12 cellular contexts compared by ENCODE assay signal in genomic region chr5:132271251-132272246, GRCh38. TPM values are rescaled to one million over a fixed set of nuclear protein-coding genes. Genes with fewer than 3 reads are reported as not detected.
DNase-seq lines count a peak whose midpoint lies in the region; ATAC-seq and TF ChIP-seq lines count a peak whose summit lies in the region.
"Had no signal": no experiment of that assay in that cellular context is flagged by ENCODE, and none has a peak within 500 bp of the region (broad histone marks: within the 10 kb centered on the region; RNA-seq: fewer than 3 reads in every experiment).

No MANE protein-coding gene starts in this region.

- peaks cover 12% of the 10 kb centered on the region for H3K4me1 ChIP-seq in left ventricle myocardium inferior

- H3K27me3 Mint-ChIP-seq in activated CD4-positive, alpha-beta memory T cell treated with anti-CD3 and anti-CD28 coated beads for 36 hours = peaks cover 12% of the 10 kb centered on the region
- peaks cover 18% of the 10 kb centered on the region for H3K27me3 Mint-ChIP-seq in activated CD4-positive, alpha-beta memory T cell treated with anti-CD3 and anti-CD28 coated beads, Interleukin-2, amount 10 ng/mL, durations not matched to agents 7 days and 5 days
- H3K27me3 Mint-ChIP-seq in activated CD8-positive, alpha-beta T cell treated with anti-CD3 and anti-CD28 coated beads, Interleukin-2, amount 10 ng/mL, durations not matched to agents 7 days and 5 days (ENCODE audit: low read depth) = peaks cover 10% of the 10 kb centered on the region
- peaks cover 40% of the 10 kb centered on the region for H3K27me3 Mint-ChIP-seq in stimulated activated memory B cell treated with anti-CD40 and anti-IgM and Interleukin-4, amounts not matched to agents 10 μg/mL and 1 μg/mL and 100 μg/mL, for 72 hours

- H3K4me3 Mint-ChIP-seq in activated CD4-positive, alpha-beta memory T cell treated with anti-CD3 and anti-CD28 coated beads for 36 hours = peak overlapping the region; percentile 33
- no peak overlapping the region for H3K4me3 Mint-ChIP-seq in activated CD4-positive, alpha-beta memory T cell treated with anti-CD3 and anti-CD28 coated beads, Interleukin-2, amount 10 ng/mL, durations not matched to agents 7 days and 5 days
- peak overlapping the region; percentile 15 for H3K4me3 Mint-ChIP-seq in activated CD8-positive, alpha-beta T cell treated with anti-CD3 and anti-CD28 coated beads, Interleukin-2, amount 10 ng/mL, durations not matched to agents 7 days and 5 days
- peak overlapping the region; percentile 48 for H3K4me3 Mint-ChIP-seq in stimulated activated memory B cell treated with anti-CD40 and anti-IgM and Interleukin-4, amounts not matched to agents 10 μg/mL and 1 μg/mL and 100 μg/mL, for 72 hours
- H3K4me3 Mint-ChIP-seq: T-helper 1 cell treated with Interleukin-12 subunit alpha and Interleukin-12 subunit beta and Interleukin-4 antibody, amounts not matched to agents 30 μg/mL and 1 μg/mL, for 36 hours had no signal

- H3K36me3 ChIP-seq in left ventricle myocardium inferior = no peaks in the 10 kb centered on the region

- ATAC-seq in activated CD8-positive, alpha-beta T cell treated with anti-CD3 and anti-CD28 coated beads, Interleukin-2, amount 10 ng/mL, durations not matched to agents 7 days and 5 days = peak; percentile 39
- no peak for ATAC-seq in stimulated activated memory B cell treated with anti-CD40 and anti-IgM and Interleukin-4, amounts not matched to agents 10 μg/mL and 1 μg/mL and 100 μg/mL, for 72 hours

- H3K4me3 ChIP-seq in left ventricle myocardium inferior = peak overlapping the region; percentile 15

- H3K27ac ChIP-seq in left ventricle myocardium inferior (replicated peaks) = no peak overlapping the region

- H3K27ac Mint-ChIP-seq in activated CD4-positive, alpha-beta memory T cell treated with anti-CD3 and anti-CD28 coated beads for 36 hours = no peak overlapping the region
- no peak overlapping the region for H3K27ac Mint-ChIP-seq in activated CD4-positive, alpha-beta memory T cell treated with anti-CD3 and anti-CD28 coated beads, Interleukin-2, amount 10 ng/mL, durations not matched to agents 7 days and 5 days
- no peak overlapping the region for H3K27ac Mint-ChIP-seq in activated CD8-positive, alpha-beta T cell treated with anti-CD3 and anti-CD28 coated beads, Interleukin-2, amount 10 ng/mL, durations not matched to agents 7 days and 5 days
- no peak overlapping the region for H3K27ac Mint-ChIP-seq in stimulated activated memory B cell treated with anti-CD40 and anti-IgM and Interleukin-4, amounts not matched to agents 10 μg/mL and 1 μg/mL and 100 μg/mL, for 72 hours
- H3K27ac Mint-ChIP-seq: T-helper 1 cell treated with Interleukin-12 subunit alpha and Interleukin-12 subunit beta and Interleukin-4 antibody, amounts not matched to agents 30 μg/mL and 1 μg/mL, for 36 hours had no signal

- POLR2A ChIA-PET in activated CD4-positive, alpha-beta memory T cell treated with anti-CD3 and anti-CD28 coated beads for 36 hours (lab: Charles Lee) = interaction anchor here (0.6 kb wide), 1 partner anchor 21 kb away, joined by 3 read pairs; no protein-coding TSS in a partner anchor
- POLR2A ChIA-PET in activated CD4-positive, alpha-beta memory T cell treated with anti-CD3 and anti-CD28 coated beads, Interleukin-2, amount 10 ng/mL, durations not matched to agents 7 days and 5 days (lab: Charles Lee) = no interaction called here
- POLR2A ChIA-PET in activated CD8-positive, alpha-beta T cell treated with anti-CD3 and anti-CD28 coated beads, Interleukin-2, amount 10 ng/mL, durations not matched to agents 7 days and 5 days (lab: Charles Lee) = interaction anchor here (0.6 kb wide), 1 partner anchor 22 kb away, joined by 3 read pairs; the partner anchor contains the start of gene SLC22A4

- peak; percentile 44 for DNase-seq in activated CD4-positive, alpha-beta memory T cell treated with anti-CD3 and anti-CD28 coated beads for 36 hours
- DNase-seq in activated CD4-positive, alpha-beta memory T cell treated with anti-CD3 and anti-CD28 coated beads, Interleukin-2, amount 10 ng/mL, durations not matched to agents 7 days and 5 days = no peak
- DNase-seq in activated CD8-positive, alpha-beta T cell treated with anti-CD3 and anti-CD28 coated beads, Interleukin-2, amount 10 ng/mL, durations not matched to agents 7 days and 5 days = no peak
- DNase-seq in left ventricle myocardium inferior (no peak), SHP77 (lab: John Stamatoyannopoulos, UW) (no peak), SHP77 treated with DMSO at 0.1 percent for 48 hours (lab: John Stamatoyannopoulos, UW) (no peak)
- DNase-seq in activated effector memory CD4-positive, alpha-beta T cell treated with anti-CD3 and anti-CD28 coated beads, Interleukin-2, amount 50 U/mL, for 16 hours = no peak
- DNase-seq: kidney glomerular epithelial cell; NCI-H187; NK-92 treated with Interleukin-12 subunit alpha and Interleukin-12 subunit beta, amount 100 ng/mL, for 24 hours had no signal

- TF ChIP-seq CTCF in left ventricle myocardium inferior (IDR thresholded peaks at IDR 0.05; ENCODE audit: borderline replicate concordance) = no peak

- H3K27me3 ChIP-seq in left ventricle myocardium inferior (ENCODE audit: low read depth) = no peaks in the 10 kb centered on the region

- no peaks in the 10 kb centered on the region for H3K9me3 ChIP-seq in left ventricle myocardium inferior (replicated peaks)

- H3K4me1 Mint-ChIP-seq in activated CD4-positive, alpha-beta memory T cell treated with anti-CD3 and anti-CD28 coated beads for 36 hours (ENCODE audit: low read depth) = peaks cover 8% of the 10 kb centered on the region
- peaks cover 10% of the 10 kb centered on the region for H3K4me1 Mint-ChIP-seq in activated CD4-positive, alpha-beta memory T cell treated with anti-CD3 and anti-CD28 coated beads, Interleukin-2, amount 10 ng/mL, durations not matched to agents 7 days and 5 days
- peaks cover 11% of the 10 kb centered on the region for H3K4me1 Mint-ChIP-seq in activated CD8-positive, alpha-beta T cell treated with anti-CD3 and anti-CD28 coated beads, Interleukin-2, amount 10 ng/mL, durations not matched to agents 7 days and 5 days (ENCODE audit: low read depth)
- H3K4me1 Mint-ChIP-seq in stimulated activated memory B cell treated with anti-CD40 and anti-IgM and Interleukin-4, amounts not matched to agents 10 μg/mL and 1 μg/mL and 100 μg/mL, for 72 hours = peaks cover 23% of the 10 kb centered on the region

- no peaks in the 10 kb centered on the region for H3K9me3 Mint-ChIP-seq in activated CD4-positive, alpha-beta memory T cell treated with anti-CD3 and anti-CD28 coated beads for 36 hours
- no peaks in the 10 kb centered on the region for H3K9me3 Mint-ChIP-seq in activated CD4-positive, alpha-beta memory T cell treated with anti-CD3 and anti-CD28 coated beads, Interleukin-2, amount 10 ng/mL, durations not matched to agents 7 days and 5 days
- H3K9me3 Mint-ChIP-seq in activated CD8-positive, alpha-beta T cell treated with anti-CD3 and anti-CD28 coated beads, Interleukin-2, amount 10 ng/mL, durations not matched to agents 7 days and 5 days (ENCODE audit: insufficient read depth) = no peaks in the 10 kb centered on the region
- no peaks in the 10 kb centered on the region for H3K9me3 Mint-ChIP-seq in stimulated activated memory B cell treated with anti-CD40 and anti-IgM and Interleukin-4, amounts not matched to agents 10 μg/mL and 1 μg/mL and 100 μg/mL, for 72 hours
- H3K9me3 Mint-ChIP-seq: T-helper 1 cell treated with Interleukin-12 subunit alpha and Interleukin-12 subunit beta and Interleukin-4 antibody, amounts not matched to agents 30 μg/mL and 1 μg/mL, for 36 hours had no signal

- H3K36me3 Mint-ChIP-seq in activated CD4-positive, alpha-beta memory T cell treated with anti-CD3 and anti-CD28 coated beads for 36 hours = no peaks in the 10 kb centered on the region
- H3K36me3 Mint-ChIP-seq in activated CD4-positive, alpha-beta memory T cell treated with anti-CD3 and anti-CD28 coated beads, Interleukin-2, amount 10 ng/mL, durations not matched to agents 7 days and 5 days (ENCODE audit: low read depth) = no peaks in the 10 kb centered on the region
- H3K36me3 Mint-ChIP-seq in activated CD8-positive, alpha-beta T cell treated with anti-CD3 and anti-CD28 coated beads, Interleukin-2, amount 10 ng/mL, durations not matched to agents 7 days and 5 days (ENCODE audit: low read depth) = no peaks in the 10 kb centered on the region
- no peaks in the 10 kb centered on the region for H3K36me3 Mint-ChIP-seq in stimulated activated memory B cell treated with anti-CD40 and anti-IgM and Interleukin-4, amounts not matched to agents 10 μg/mL and 1 μg/mL and 100 μg/mL, for 72 hours

- intact Hi-C loops in activated CD4-positive, alpha-beta memory T cell treated with anti-CD3 and anti-CD28 coated beads for 36 hours (cut with micrococcal nuclease) = loop anchor here (1.0 to 5.0 kb wide), 5 partner anchors 24 to 229 kb away; partner anchors contain the start of gene SLC22A5
- intact Hi-C loops in left ventricle myocardium inferior (cut with micrococcal nuclease) = no loop called here

- CTCF ChIA-PET in activated CD4-positive, alpha-beta memory T cell treated with anti-CD3 and anti-CD28 coated beads for 36 hours (lab: Charles Lee) = interaction anchor here (0.6 to 2.7 kb wide), 23 partner anchors 8 to 231 kb away, joined by 3 to 15 read pairs (median 5); partner anchors contain the start of genes P4HA2, SLC22A4 and SLC22A5
- CTCF ChIA-PET in activated CD4-positive, alpha-beta memory T cell treated with anti-CD3 and anti-CD28 coated beads, Interleukin-2, amount 10 ng/mL, durations not matched to agents 7 days and 5 days (lab: Charles Lee) = interaction anchor here (0.6 to 2.1 kb wide), 8 partner anchors 9 to 353 kb away, joined by 3 to 8 read pairs (median 5); partner anchors contain the start of gene SLC22A5
- CTCF ChIA-PET in activated CD8-positive, alpha-beta T cell treated with anti-CD3 and anti-CD28 coated beads, Interleukin-2, amount 10 ng/mL, durations not matched to agents 7 days and 5 days (lab: Charles Lee) = interaction anchor here (0.9 to 2.7 kb wide), 10 partner anchors 8 to 229 kb away, joined by 3 to 14 read pairs (median 4); no protein-coding TSS in a partner anchor

RNA-seq across cellular contexts. Expression of gene PDLIM4, which starts 14.1 kb away (rescaled TPM):
- total RNA-seq in activated CD4-positive, alpha-beta memory T cell treated with anti-CD3 and anti-CD28 coated beads for 36 hours = not detected
- not detected for total RNA-seq in activated CD4-positive, alpha-beta memory T cell treated with anti-CD3 and anti-CD28 coated beads, Interleukin-2, amount 10 ng/mL, durations not matched to agents 7 days and 5 days
- total RNA-seq in activated CD8-positive, alpha-beta T cell treated with anti-CD3 and anti-CD28 coated beads, Interleukin-2, amount 10 ng/mL, durations not matched to agents 7 days and 5 days = not detected
- total RNA-seq in left ventricle myocardium inferior = 4.8 TPM

RNA-seq across cellular contexts. Expression of gene SLC22A4, which starts 22.6 kb away (rescaled TPM):
- total RNA-seq in activated CD4-positive, alpha-beta memory T cell treated with anti-CD3 and anti-CD28 coated beads for 36 hours = 1 to 10 TPM; 1.3 to 1.5 TPM
- under 1 TPM; 0.10 to 0.28 TPM for total RNA-seq in activated CD4-positive, alpha-beta memory T cell treated with anti-CD3 and anti-CD28 coated beads, Interleukin-2, amount 10 ng/mL, durations not matched to agents 7 days and 5 days
- total RNA-seq in activated CD8-positive, alpha-beta T cell treated with anti-CD3 and anti-CD28 coated beads, Interleukin-2, amount 10 ng/mL, durations not matched to agents 7 days and 5 days = not detected
- total RNA-seq in left ventricle myocardium inferior = 2.0 TPM

RNA-seq across cellular contexts. Expression of gene P4HA2, which starts 43.9 kb away (rescaled TPM):
- total RNA-seq in activated CD4-positive, alpha-beta memory T cell treated with anti-CD3 and anti-CD28 coated beads for 36 hours = 1 to 10 TPM; 6.0 to 6.1 TPM
- total RNA-seq in activated CD4-positive, alpha-beta memory T cell treated with anti-CD3 and anti-CD28 coated beads, Interleukin-2, amount 10 ng/mL, durations not matched to agents 7 days and 5 days = 10 to 100 TPM in 1 of 2 experiments, 1 to 10 TPM in 1; 9.7 to 10.5 TPM
- total RNA-seq in activated CD8-positive, alpha-beta T cell treated with anti-CD3 and anti-CD28 coated beads, Interleukin-2, amount 10 ng/mL, durations not matched to agents 7 days and 5 days = 10 to 100 TPM; 11.4 to 13.5 TPM
- total RNA-seq in left ventricle myocardium inferior = 80.5 TPM
